ENCODE assay signal across 24 cellular contexts in genomic region chr14:72653026-72653425, GRCh38.
"Had no signal": no experiment of that assay in that cellular context is flagged by ENCODE, and none has a peak within 500 bp of the region (broad histone marks: within the 10 kb centered on the region; RNA-seq: fewer than 3 reads in every experiment).

No MANE protein-coding gene starts in this region.

- H3K9me3 Mint-ChIP-seq: activated naive CD4-positive, alpha-beta T cell treated with anti-CD3 and anti-CD28 coated beads, Interleukin-2, amount 50 U/mL, for 72 hours; activated naive CD8-positive, alpha-beta T cell treated with anti-CD3 and anti-CD28 coated beads, Interleukin-2, amount 50 U/mL, for 24 hours; activated T-cell treated with anti-CD3 and anti-CD28 coated beads, Interleukin-2, amount 50 U/mL, for 4 hours; brain; central memory CD8-positive, alpha-beta T cell had no signal

- H3K36me3 Mint-ChIP-seq: activated naive CD4-positive, alpha-beta T cell treated with anti-CD3 and anti-CD28 coated beads, Interleukin-2, amount 50 U/mL, for 72 hours; brain had no signal

- H3K27ac ChIP-seq: ascending aorta had no signal

- H3K4me3 ChIP-seq: ascending aorta had no signal

- H3K4me3 Mint-ChIP-seq: activated CD8-positive, alpha-beta T cell treated with anti-CD3 and anti-CD28 coated beads, Interleukin-2, amount 10 ng/mL, durations not matched to agents 7 days and 5 days; activated naive CD8-positive, alpha-beta T cell treated with anti-CD3 and anti-CD28 coated beads, Interleukin-2, amount 50 U/mL, for 24 hours; activated T-cell treated with anti-CD3 and anti-CD28 coated beads, Interleukin-2, amount 50 U/mL, for 4 hours; brain; central memory CD8-positive, alpha-beta T cell; T-helper 17 cell had no signal

- H3K36me3 ChIP-seq: ascending aorta had no signal

- H3K27me3 Mint-ChIP-seq: activated naive CD8-positive, alpha-beta T cell treated with anti-CD3 and anti-CD28 coated beads, Interleukin-2, amount 50 U/mL, for 24 hours; brain had no signal

- H3K27me3 ChIP-seq: ascending aorta had no signal

- H3K9me3 ChIP-seq: ascending aorta had no signal

- H3K4me1 ChIP-seq: ascending aorta had no signal

- DNase-seq: activated CD4-positive, alpha-beta T cell treated with anti-CD3 and anti-CD28 coated beads for 4 hours; activated CD8-positive, alpha-beta T cell treated with anti-CD3 and anti-CD28 coated beads, Interleukin-2, amount 10 ng/mL, durations not matched to agents 7 days and 5 days; activated effector memory CD4-positive, alpha-beta T cell treated with anti-CD3 and anti-CD28 coated beads, Interleukin-2, amount 50 U/mL, for 16 hours; activated naive CD4-positive, alpha-beta T cell treated with Interleukin-2 at 50 U/mL for 16 hours; activated naive CD8-positive, alpha-beta T cell treated with anti-CD3 and anti-CD28 coated beads, Interleukin-2, amount 50 U/mL, for 24 hours; activated T-cell treated with anti-CD3 and anti-CD28 coated beads, Interleukin-2, amount 50 U/mL, for 4 hours; amniotic stem cell; MM.1S; NCI-H1105; NCI-H1436; NCI-H1694 treated with DMSO at 0.1 percent for 48 hours; NCI-H2029 treated with DMSO at 0.1 percent for 48 hours; NCI-H345; NCI-H510A; NCI-H69; NK-92 treated with Interleukin-12 subunit alpha and Interleukin-12 subunit beta, amount 100 ng/mL, for 24 hours; OCI-M1; RPMI8226; T-helper 17 cell; T1000 had no signal

- H3K27ac Mint-ChIP-seq: activated CD8-positive, alpha-beta T cell treated with anti-CD3 and anti-CD28 coated beads, Interleukin-2, amount 10 ng/mL, durations not matched to agents 7 days and 5 days; activated naive CD4-positive, alpha-beta T cell treated with anti-CD3 and anti-CD28 coated beads, Interleukin-2, amount 50 U/mL, for 72 hours; activated naive CD8-positive, alpha-beta T cell treated with anti-CD3 and anti-CD28 coated beads, Interleukin-2, amount 50 U/mL, for 24 hours; T-helper 17 cell had no signal

- H3K4me1 Mint-ChIP-seq: activated naive CD8-positive, alpha-beta T cell treated with anti-CD3 and anti-CD28 coated beads, Interleukin-2, amount 50 U/mL, for 24 hours; central memory CD8-positive, alpha-beta T cell had no signal
